1 cellular context compared by ENCODE assay signal in genomic region chr14:23300687-23301223, GRCh38.
TF ChIP-seq lines count a peak whose summit lies in the region.

No MANE protein-coding gene starts in this region.

TF ChIP-seq in HepG2, 621 proteins besides CTCF, POLR2A, EP300 and RAD21 (continued from another document):
- TF ChIP-seq TFE3 (CRISPR knock-in tag; IDR thresholded peaks at IDR 0.05) = no peak
- no peak for TF ChIP-seq LCORL (IDR thresholded peaks at IDR 0.05)
- no peak for TF ChIP-seq LCORL (CRISPR knock-in tag; IDR thresholded peaks at IDR 0.05)
- no peak for TF ChIP-seq ZNF329 (CRISPR knock-in tag; IDR thresholded peaks at IDR 0.05; ENCODE audit: low read depth)
